ENCODE assay signal across 12 cellular contexts in genomic region chr12:122866379-122866778, GRCh38. TPM values are rescaled to one million over a fixed set of nuclear protein-coding genes. Genes with fewer than 3 reads are reported as not detected.
DNase-seq lines count a peak whose midpoint lies in the region; ATAC-seq and TF ChIP-seq lines count a peak whose summit lies in the region.
"Had no signal": no experiment of that assay in that cellular context is flagged by ENCODE, and none has a peak within 500 bp of the region (broad histone marks: within the 10 kb centered on the region; RNA-seq: fewer than 3 reads in every experiment).

No MANE protein-coding gene starts in this region.

- peak overlapping the region in 1 of 3 donors; percentile 11 for H3K9ac ChIP-seq in skeletal muscle tissue (ENCODE audit: low read depth in 1 of 3, low read length in 3 of 3)

- H3K9me3 ChIP-seq in skeletal muscle tissue (ENCODE audit: control insufficient read depth in 3 of 3, low read length in 3 of 3) (no peaks in the 10 kb centered on the region), prostate gland (no peaks in the 10 kb centered on the region)
- H3K9me3 ChIP-seq: esophagus squamous epithelium had no signal

- intact Hi-C loops in prostate gland (cut with DNase I) = loop anchor here (10.0 kb wide), 1 partner anchor 368 kb away; the partner anchor contains the start of genes MPHOSPH9 and MTRFR

- peaks cover 5% of the 10 kb centered on the region for H3K36me3 ChIP-seq in H7 (replicated peaks; ENCODE audit: control insufficient read depth, insufficient read depth, low read length)
- peaks cover 20 to 32% (median 24%) of the 10 kb centered on the region in 3 donors for H3K36me3 ChIP-seq in skeletal muscle tissue (ENCODE audit: control insufficient read depth in 3 of 3, insufficient read depth in 3 of 3, low read length in 3 of 3)
- peaks cover 0 to 6% of the 10 kb centered on the region in 2 donors for H3K36me3 ChIP-seq in prostate gland

- H3K27ac ChIP-seq in cingulate gyrus (ENCODE audit: low read depth, low read length) (peak overlapping the region; percentile 78), skeletal muscle tissue (ENCODE audit: low read depth, low read length) (peak overlapping the region; percentile 7), prostate gland (no peak overlapping the region)

- TF ChIP-seq CTCF in prostate gland (IDR thresholded peaks at IDR 0.05) (no peak), GM20000 (IDR thresholded peaks at IDR 0.05; ENCODE audit: extremely low read depth, missing control alignments) (no peak)

- WGBS in prostate gland = 88% methylated on average over 17 of the region's 17 CpGs

- DNase-seq in H7 = peak; percentile 54
- DNase-seq in left lobe of liver (ENCODE audit: low spot score) = peak; percentile 97
- DNase-seq in prostate gland (ENCODE audit: low spot score) = no peak
- DNase-seq in NOMO-1 treated with dmso at 0.1 percent for 144 hours (lab: John Stamatoyannopoulos, UW; ENCODE audit: unreplicated experiment) = no peak
- no peak for DNase-seq in Ammon's horn (ENCODE audit: low spot score)
- DNase-seq in GM20000 (ENCODE audit: low spot score) = no peak
- DNase-seq: activated CD4-positive, CD25-positive, alpha-beta regulatory T cell treated with anti-CD3 and anti-CD28 coated beads, Interleukin-2, amount 50 U/mL, for 72 hours; esophagus squamous epithelium; MV-4-11; NCI-H2081 treated with DMSO at 0.1 percent for 48 hours had no signal

- H3K4me3 ChIP-seq in H7 (ENCODE audit: insufficient read depth, low read depth, low read length) = no peak overlapping the region
- no peak overlapping the region for H3K4me3 ChIP-seq in skeletal muscle tissue (ENCODE audit: low read length in 3 of 3)
- H3K4me3 ChIP-seq in prostate gland = no peak overlapping the region
- H3K4me3 ChIP-seq: esophagus squamous epithelium had no signal

- peaks cover 25% of the 10 kb centered on the region for H3K27me3 ChIP-seq in H7 (ENCODE audit: control insufficient read depth, insufficient read depth, low read length)
- H3K27me3 ChIP-seq in skeletal muscle tissue (ENCODE audit: control insufficient read depth in 3 of 3, insufficient read depth in 3 of 3, low read length in 3 of 3) = no peaks in the 10 kb centered on the region
- no peaks in the 10 kb centered on the region for H3K27me3 ChIP-seq in prostate gland (replicated peaks; ENCODE audit: insufficient read depth)
- H3K27me3 ChIP-seq: esophagus squamous epithelium had no signal

- no peak for TF ChIP-seq POLR2A in prostate gland (IDR thresholded peaks at IDR 0.05)

- H3K4me1 ChIP-seq in skeletal muscle tissue (ENCODE audit: control insufficient read depth in 3 of 3, insufficient read depth in 3 of 3, low read length in 3 of 3) (peaks cover 43 to 52% (median 47%) of the 10 kb centered on the region in 3 donors), prostate gland (replicated peaks) (peaks cover 31% of the 10 kb centered on the region)

- peak; percentile 40 for ATAC-seq in left lobe of liver

RNA-seq across cellular contexts. Expression of gene VPS37B, which starts 29.5 kb away (rescaled TPM):
- total RNA-seq in H7 (2014; rRNA removed; shearing (Covaris generic)) = 14.7 and 20.9 TPM in 2 replicates
- 6.6 TPM for total RNA-seq in left lobe of liver
- total RNA-seq in skeletal muscle tissue = 11.5 TPM
- 10 to 100 TPM; 37.6 to 67.7 TPM for total RNA-seq in prostate gland

RNA-seq across cellular contexts. Expression of gene HIP1R, which starts 31.1 kb away (rescaled TPM):
- total RNA-seq in H7 (2014; rRNA removed; shearing (Covaris generic)) = 33.6 and 35.6 TPM in 2 replicates
- total RNA-seq in left lobe of liver = 35.2 TPM
- total RNA-seq in skeletal muscle tissue = 6.3 TPM
- total RNA-seq in prostate gland = 10 to 100 TPM; 45.1 to 79.3 TPM

Comparison
In these comparisons a context has a peak if more than half of its experiments do, and no peak if none do; other contexts are left out.
1. DNase-seq: peak in H7 (single experiment) and left lobe of liver (single experiment); none in prostate gland (single experiment), NOMO-1 treated with dmso at 0.1 percent for 144 hours (single experiment), Ammon's horn (single experiment) and GM20000 (single experiment).
2. H3K27ac ChIP-seq: peak in cingulate gyrus (single experiment) and skeletal muscle tissue (single experiment); none in prostate gland (0 of 2).